In genomic region chr17:43591750-43592562, GRCh38 we compare ENCODE assay signal across 12 cellular contexts. TPM values are rescaled to one million over a fixed set of nuclear protein-coding genes. Genes with fewer than 3 reads are reported as not detected.
DNase-seq lines count a peak whose midpoint lies in the region; ATAC-seq and TF ChIP-seq lines count a peak whose summit lies in the region.
"Had no signal": no experiment of that assay in that cellular context is flagged by ENCODE, and none has a peak within 500 bp of the region (broad histone marks: within the 10 kb centered on the region; RNA-seq: fewer than 3 reads in every experiment).

No MANE protein-coding gene starts in this region.

- H3K4me3 ChIP-seq in left ventricle myocardium inferior, result peak overlapping the region; percentile 36
- H3K4me3 ChIP-seq in psoas muscle, result no peak overlapping the region
- no peak overlapping the region for H3K4me3 ChIP-seq in OCI-LY7 (ENCODE audit: low read depth, low read length, poor library complexity, severe bottlenecking)
- H3K4me3 ChIP-seq in PC-9, result no peak overlapping the region

- ATAC-seq in psoas muscle, result peak; percentile 57 to 75 (median 65)
- no peak for ATAC-seq in HG03457 (IDR thresholded peaks at IDR 0.05; ENCODE audit: unreplicated experiment)

- WGBS in psoas muscle, 3 donors, result 22 to 33% (median 23%) methylated on average over 31 of the region's 31 CpGs

- no peak overlapping the region for H3K4me2 ChIP-seq in OCI-LY7 (ENCODE audit: low read length)
- H3K4me2 ChIP-seq in PC-9, result no peak overlapping the region

- no peak overlapping the region for H2AFZ ChIP-seq in OCI-LY7 (ENCODE audit: low read length)
- H2AFZ ChIP-seq in PC-9, result no peak overlapping the region

- CTCF ChIA-PET in OCI-LY7 (lab: Charles Lee; ENCODE audit: unreplicated experiment), result no interaction called here
- CTCF ChIA-PET in PC-9 (lab: Charles Lee), result interaction anchor here (0.7 kb wide), 1 partner anchor 774 kb away, joined by 3 read pairs; no protein-coding TSS in a partner anchor

- H3K27ac ChIP-seq in left ventricle myocardium inferior (replicated peaks), result peak overlapping the region; percentile 92
- peak overlapping the region; percentile 75 for H3K27ac ChIP-seq in psoas muscle
- no peak overlapping the region for H3K27ac ChIP-seq in OCI-LY7 (ENCODE audit: low read depth, low read length, poor library complexity, severe bottlenecking)
- no peak overlapping the region for H3K27ac ChIP-seq in PC-9
- H3K27ac ChIP-seq: neutrophil had no signal

- intact Hi-C loops in left ventricle myocardium inferior (cut with micrococcal nuclease), result no loop called here
- intact Hi-C loops in psoas muscle (cut with DNase I), result no loop called here
- intact Hi-C loops in OCI-LY7 (cut with micrococcal nuclease; ENCODE audit: unreplicated experiment), result no loop called here
- intact Hi-C loops in PC-9 (cut with micrococcal nuclease; ENCODE audit: unreplicated experiment), result no loop called here

- POLR2A ChIA-PET in OCI-LY7 (lab: Charles Lee), result no interaction called here
- POLR2A ChIA-PET in PC-9 (lab: Charles Lee; ENCODE audit: unreplicated experiment), result no interaction called here

- no peaks in the 10 kb centered on the region for H3K9me3 ChIP-seq in left ventricle myocardium inferior (replicated peaks)
- H3K9me3 ChIP-seq in psoas muscle, result no peaks in the 10 kb centered on the region
- no peaks in the 10 kb centered on the region for H3K9me3 ChIP-seq in OCI-LY7 (ENCODE audit: low read length)
- H3K9me3 ChIP-seq in PC-9 (ENCODE audit: insufficient read depth, low read depth), result no peaks in the 10 kb centered on the region
- H3K9me3 ChIP-seq: neutrophil had no signal

- no peak for TF ChIP-seq CTCF in left ventricle myocardium inferior (IDR thresholded peaks at IDR 0.05; ENCODE audit: borderline replicate concordance)
- no peak for TF ChIP-seq CTCF in psoas muscle (IDR thresholded peaks at IDR 0.05)
- TF ChIP-seq CTCF in OCI-LY7 (conservative IDR thresholded peaks at IDR 0.05; ENCODE audit: low read length), result no peak
- TF ChIP-seq CTCF in PC-9 (conservative IDR thresholded peaks at IDR 0.05), result no peak

- H3K4me1 ChIP-seq in left ventricle myocardium inferior (peaks cover 51% of the 10 kb centered on the region), psoas muscle (peaks cover 8% of the 10 kb centered on the region), OCI-LY7 (ENCODE audit: insufficient read depth, low read length, poor library complexity, severe bottlenecking) (peaks cover 2% of the 10 kb centered on the region), PC-9 (replicated peaks; ENCODE audit: insufficient read depth) (peaks cover 8% of the 10 kb centered on the region)

- H3F3A ChIP-seq in PC-9 (ENCODE audit: insufficient read depth, low read depth), result peaks cover 8% of the 10 kb centered on the region

- no peaks in the 10 kb centered on the region for H3K79me2 ChIP-seq in OCI-LY7 (ENCODE audit: insufficient read depth, low read depth, low read length)
- no peaks in the 10 kb centered on the region for H3K79me2 ChIP-seq in PC-9 (ENCODE audit: low read depth)

- peak; percentile 93 for DNase-seq in EL
- DNase-seq in amniotic stem cell (lab: John Stamatoyannopoulos, UW), result peak; percentile 79
- DNase-seq in left ventricle myocardium inferior, result peak; percentile 86
- DNase-seq in psoas muscle, result peak; percentile 76 to 86
- no peak for DNase-seq in OCI-LY7 (ENCODE audit: low spot score)
- no peak for DNase-seq in DMS79 (lab: John Stamatoyannopoulos, UW)
- DNase-seq in PC-9, result no peak
- DNase-seq: activated naive CD4-positive, alpha-beta T cell treated with anti-CD3 and anti-CD28 coated beads for 36 hours; DMS53; OCI-M1 had no signal

- H3K9me2 ChIP-seq in OCI-LY7 (ENCODE audit: insufficient read depth, low read length), result no peaks in the 10 kb centered on the region
- no peaks in the 10 kb centered on the region for H3K9me2 ChIP-seq in PC-9 (ENCODE audit: insufficient read depth)

- no peaks in the 10 kb centered on the region for H3K36me3 ChIP-seq in left ventricle myocardium inferior
- H3K36me3 ChIP-seq in psoas muscle (ENCODE audit: insufficient read depth in 1 of 2, low read depth in 1 of 2), result no peaks in the 10 kb centered on the region
- H3K36me3 ChIP-seq in OCI-LY7 (ENCODE audit: insufficient read depth, low read length), result no peaks in the 10 kb centered on the region
- H3K36me3 ChIP-seq in PC-9 (ENCODE audit: low read depth), result no peaks in the 10 kb centered on the region
- H3K36me3 ChIP-seq: neutrophil had no signal

- BruUV-seq in OCI-LY7 (replicated peaks; lab: Mats Ljungman, UMichigan) (no TSS peak), PC-9 (replicated peaks; lab: Mats Ljungman, UMichigan) (no TSS peak)

- no peaks in the 10 kb centered on the region for H3K27me3 ChIP-seq in left ventricle myocardium inferior (ENCODE audit: low read depth)
- H3K27me3 ChIP-seq in psoas muscle (ENCODE audit: insufficient read depth in 3 of 3, low read length in 2 of 3), result peaks cover 0 to 3% (median 0%) of the 10 kb centered on the region in 3 donors
- no peaks in the 10 kb centered on the region for H3K27me3 ChIP-seq in PC-9 (ENCODE audit: insufficient read depth, low read depth)
- H3K27me3 ChIP-seq: neutrophil had no signal

- H4K20me1 ChIP-seq in OCI-LY7 (ENCODE audit: insufficient read depth, low read length) (no peaks in the 10 kb centered on the region), PC-9 (ENCODE audit: insufficient read depth) (no peaks in the 10 kb centered on the region)

RNA-seq across cellular contexts. Expression of gene ETV4, which starts 45.8 kb away (rescaled TPM):
- total RNA-seq in left ventricle myocardium inferior, result 0.60 TPM
- total RNA-seq in psoas muscle, result under 1 TPM; 0.21 to 0.44 (median 0.27) TPM
- polyA plus RNA-seq in psoas muscle, result under 1 TPM; 0.25 to 0.34 (median 0.31) TPM
- total RNA-seq in OCI-LY7 (2014; rRNA removed; shearing (Covaris generic)), result not detected in 2 replicates
- not detected in 2 replicates for total RNA-seq in OCI-LY7 (2022)
- 61.9 and 84.2 TPM in 2 replicates for total RNA-seq in PC-9 (2021)

Comparison
In these comparisons a context has a peak if more than half of its experiments do, and no peak if none do; other contexts are left out.
1. DNase-seq: peak in EL (single experiment), amniotic stem cell (single experiment), left ventricle myocardium inferior (single experiment) and psoas muscle (2 of 2); none in OCI-LY7 (single experiment), DMS79 (single experiment) and PC-9 (0 of 2).
2. H3K27ac ChIP-seq: peak in left ventricle myocardium inferior (single experiment) and psoas muscle (single experiment); none in OCI-LY7 (single experiment) and PC-9 (single experiment).
3. RNA of gene ETV4, which starts 45.8 kb away (total RNA-seq): 61.9 to 84.2 TPM in PC-9; 0.60 TPM in left ventricle myocardium inferior (single experiment), 0.21 to 0.44 TPM in psoas muscle and not detected in OCI-LY7; every median in the first group is over 10 times any median in the second.